In genomic region chr19:39125554-39126311, GRCh38 we compare ENCODE assay signal across 1 cellular context.
TF ChIP-seq lines count a peak whose summit lies in the region.

TSS of gene PAK4 (plus strand) at chr19:39125786. CDS start at chr19:39169554, 43,768 bp downstream.

TF ChIP-seq in GM12878, 131 proteins besides CTCF, POLR2A, EP300 and RAD21 (continued from another document):
- TF ChIP-seq SPI1 (IDR thresholded peaks at IDR 0.05; ENCODE audit: borderline replicate concordance, insufficient read depth, low read depth, low read length) (no peak), YY1 (IDR thresholded peaks at IDR 0.05; ENCODE audit: low read depth, low read length) (peak; percentile 97), SP1 (IDR thresholded peaks at IDR 0.05; ENCODE audit: low read depth, low read length) (peak; percentile 92), SIX5 (IDR thresholded peaks at IDR 0.05; ENCODE audit: low read depth, low read length, severe bottlenecking) (no peak), MYB (IDR thresholded peaks at IDR 0.05; ENCODE audit: borderline replicate concordance, low read depth, low read length) (peak; percentile 31; the same call in 1 of the 2 replicates), ESRRA (IDR thresholded peaks at IDR 0.05; ENCODE audit: low read length) (no peak), ZNF207 (IDR thresholded peaks at IDR 0.05; ENCODE audit: borderline replicate concordance) (peak; percentile 41; the same call in 1 of the 2 replicates), RELB (IDR thresholded peaks at IDR 0.05; ENCODE audit: low read depth) (peak; percentile 92), CREM (IDR thresholded peaks at IDR 0.05; ENCODE audit: low read depth) (no peak), KLF5 (IDR thresholded peaks at IDR 0.05; ENCODE audit: partially characterized antibody) (peak; percentile 71), LARP7 (IDR thresholded peaks at IDR 0.05) (peak; percentile 79), RFX5 (IDR thresholded peaks at IDR 0.05; ENCODE audit: low read depth, low read length) (peak; percentile 81), NFYA (IDR thresholded peaks at IDR 0.05; ENCODE audit: borderline replicate concordance, low read depth, low read length) (peak; percentile 43; the same call in 1 of the 2 replicates), ZNF687 (IDR thresholded peaks at IDR 0.05) (peak; percentile 85), PKNOX1 (IDR thresholded peaks at IDR 0.05) (peak; percentile 62), BMI1 (IDR thresholded peaks at IDR 0.05; ENCODE audit: borderline replicate concordance) (peak; percentile 99), SRF (IDR thresholded peaks at IDR 0.05; ENCODE audit: low read depth in 2 of 2, low read length in 2 of 2) (no peak), GATAD2B (conservative IDR thresholded peaks at IDR 0.05; ENCODE audit: low read depth) (peak; percentile 77; the same call in 1 of the 2 replicates), RELA (IDR thresholded peaks at IDR 0.05; ENCODE audit: borderline replicate concordance, partially characterized antibody) (peak; percentile 83), DPF2 (IDR thresholded peaks at IDR 0.05) (peak; percentile 75), NBN (IDR thresholded peaks at IDR 0.05) (peak; percentile 66; the same call in 1 of the 2 replicates), BCL3 (IDR thresholded peaks at IDR 0.05; ENCODE audit: borderline replicate concordance, insufficient read depth, low read depth, low read length, poor library complexity, severe bottlenecking) (peak; percentile 42), BCL11A (IDR thresholded peaks at IDR 0.05; ENCODE audit: low read depth, low read length) (no peak), ATF3 (IDR thresholded peaks at IDR 0.05; ENCODE audit: borderline replicate concordance, extremely low read depth, low read depth, low read length) (no peak), CHD1 (IDR thresholded peaks at IDR 0.05; ENCODE audit: low read depth, low read length) (0 out of 2 replicates have a peak, but pooled peaks have one; percentile 54), NFXL1 (IDR thresholded peaks at IDR 0.05; ENCODE audit: borderline replicate concordance) (no peak), IKZF2 (IDR thresholded peaks at IDR 0.05) (peak; percentile 90 to 94), CBFB (IDR thresholded peaks at IDR 0.05; ENCODE audit: low read depth) (peak; percentile 61; the same call in 1 of the 2 replicates), FOS (IDR thresholded peaks at IDR 0.05; ENCODE audit: borderline replicate concordance, extremely low read depth, insufficient read length) (peak; percentile 61), NR2C1 (IDR thresholded peaks at IDR 0.05) (peak; percentile 97), POLR2AphosphoS2 (IDR thresholded peaks at IDR 0.05; ENCODE audit: low read depth, low read length) (0 out of 2 replicates have a peak, but pooled peaks have one; percentile 27), IRF3 (IDR thresholded peaks at IDR 0.05) (peak; percentile 64; the same call in 1 of the 2 replicates), ZBTB40 (IDR thresholded peaks at IDR 0.05; ENCODE audit: borderline replicate concordance) (peak; percentile 15; the same call in 1 of the 2 replicates), NKRF (conservative IDR thresholded peaks at IDR 0.05) (peak; percentile 90), ELK1 (IDR thresholded peaks at IDR 0.05; ENCODE audit: low read depth, low read length) (peak; percentile 40; the same call in 1 of the 2 replicates), NR2F1 (conservative IDR thresholded peaks at IDR 0.05) (peak; percentile 100), IKZF1 (conservative IDR thresholded peaks at IDR 0.05) (peak; percentile 96)
